Comparison of ENCODE assay signal across 15 cellular contexts in the genomic region with DNA sequence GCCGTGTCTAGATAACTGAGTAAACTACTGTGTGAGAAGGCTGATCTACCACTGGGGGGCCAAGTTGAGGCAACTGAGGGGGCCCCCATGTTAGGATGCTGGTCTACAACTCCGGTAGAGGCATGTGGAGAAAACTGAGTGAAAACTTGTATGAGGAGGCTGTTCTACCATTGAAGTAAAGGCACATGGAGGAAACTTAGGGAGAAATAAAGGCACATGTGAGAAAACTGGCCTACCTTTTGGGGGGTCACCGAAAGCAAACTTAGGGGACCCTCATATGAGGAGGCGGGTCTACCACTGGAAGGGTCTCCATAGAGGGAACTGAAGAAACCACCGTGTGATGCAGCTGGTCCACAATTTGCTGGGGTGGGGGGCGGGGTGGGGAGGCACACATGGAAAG.
DNase-seq lines count a peak whose midpoint lies in the region; ATAC-seq and TF ChIP-seq lines count a peak whose summit lies in the region.
"Had no signal": no experiment of that assay in that cellular context is flagged by ENCODE, and none has a peak within 500 bp of the region (broad histone marks: within the 10 kb centered on the region; RNA-seq: fewer than 3 reads in every experiment).

No MANE protein-coding gene starts in this region.

- no peak overlapping the region for H3K27ac Mint-ChIP-seq in activated CD8-positive, alpha-beta memory T cell treated with anti-CD3 and anti-CD28 coated beads, Interleukin-2, amount 10 ng/mL, durations not matched to agents 7 days and 5 days
- no peak overlapping the region for H3K27ac Mint-ChIP-seq in endodermal cell
- H3K27ac Mint-ChIP-seq: B cell; CD8-positive, alpha-beta T cell had no signal

- H3K36me3 ChIP-seq in endodermal cell (ENCODE audit: control insufficient read depth, insufficient read depth, low read length) (no peaks in the 10 kb centered on the region), spleen (no peaks in the 10 kb centered on the region)
- H3K36me3 ChIP-seq: BLaER1 treated with 17β-estradiol and CSF1 and Interleukin-3, amounts not matched to agents 10 nM and 100 nM had no signal

- H3K9ac ChIP-seq in endodermal cell (ENCODE audit: extremely low read depth, low read length, poor library complexity, severe bottlenecking) = no peak overlapping the region
- H3K9ac ChIP-seq: BLaER1 treated with 17β-estradiol and CSF1 and Interleukin-3, amounts not matched to agents 10 nM and 100 nM had no signal

- H3K4me3 Mint-ChIP-seq in activated CD8-positive, alpha-beta memory T cell treated with anti-CD3 and anti-CD28 coated beads, Interleukin-2, amount 10 ng/mL, durations not matched to agents 7 days and 5 days = no peak overlapping the region
- H3K4me3 Mint-ChIP-seq in endodermal cell = no peak overlapping the region
- H3K4me3 Mint-ChIP-seq: B cell; CD8-positive, alpha-beta T cell; H9 had no signal

- intact Hi-C loops in spleen (cut with DNase I; ENCODE audit: low total_unique reads) = no loop called here

- H3K9me3 ChIP-seq in endodermal cell (ENCODE audit: control insufficient read depth, low read length) (no peaks in the 10 kb centered on the region), spleen (peaks cover 0 to 45% (median 0%) of the 10 kb centered on the region in 8 donors)

- no peaks in the 10 kb centered on the region for H3K4me1 Mint-ChIP-seq in activated CD8-positive, alpha-beta memory T cell treated with anti-CD3 and anti-CD28 coated beads, Interleukin-2, amount 10 ng/mL, durations not matched to agents 7 days and 5 days
- no peaks in the 10 kb centered on the region for H3K4me1 Mint-ChIP-seq in endodermal cell
- H3K4me1 Mint-ChIP-seq: B cell had no signal

- H3K27ac ChIP-seq in endodermal cell (ENCODE audit: low read depth, low read length) = no peak overlapping the region
- no peak overlapping the region for H3K27ac ChIP-seq in spleen
- H3K27ac ChIP-seq: BLaER1 treated with 17β-estradiol and CSF1 and Interleukin-3, amounts not matched to agents 10 nM and 100 nM had no signal

- no peak for ATAC-seq in activated CD8-positive, alpha-beta memory T cell treated with anti-CD3 and anti-CD28 coated beads, Interleukin-2, amount 10 ng/mL, durations not matched to agents 7 days and 5 days
- ATAC-seq: CD8-positive, alpha-beta T cell; GM12878 had no signal

- peak; percentile 14 for DNase-seq in activated CD8-positive, alpha-beta memory T cell treated with anti-CD3 and anti-CD28 coated beads, Interleukin-2, amount 10 ng/mL, durations not matched to agents 7 days and 5 days
- no peak for DNase-seq in activated CD8-positive, alpha-beta memory T cell treated with anti-CD3 and anti-CD28 coated beads, Interleukin-2, amount 50 U/mL, for 4 hours
- peak; percentile 17 for DNase-seq in endodermal cell
- DNase-seq in spleen = peak; percentile 14
- DNase-seq in dedifferentiated amniotic fluid mesenchymal stem cell (ENCODE audit: extremely low spot score) = no peak
- no peak for DNase-seq in stimulated activated CD4-positive, alpha-beta T cell treated with anti-CD3 and anti-CD28 coated beads, Interleukin-2, amount 100 ng/mL, for 48 hours
- no peak for DNase-seq in NCI-H526 treated with DMSO at 0.1 percent for 48 hours (lab: John Stamatoyannopoulos, UW)
- DNase-seq: Calu3; CD8-positive, alpha-beta T cell; DMS79 treated with DMSO at 0.1 percent for 48 hours; GF-D8; H9 had no signal

- H3K4me1 ChIP-seq in endodermal cell (ENCODE audit: control insufficient read depth, insufficient read depth, low read length) (no peaks in the 10 kb centered on the region), spleen (no peaks in the 10 kb centered on the region)
- H3K4me1 ChIP-seq: BLaER1 treated with 17β-estradiol and CSF1 and Interleukin-3, amounts not matched to agents 10 nM and 100 nM had no signal

- WGBS in endodermal cell (ENCODE audit: insufficient coverage in 1 of 2, insufficient read length in 1 of 2), 2 experiments = 91 to 100% methylated on average over 2 to 6 of the region's 6 CpGs
- 88 to 96% (median 94%) methylated on average over 6 of the region's 6 CpGs for WGBS in spleen, 5 donors

- H3K4me3 ChIP-seq in endodermal cell (ENCODE audit: low read length) = no peak overlapping the region
- no peak overlapping the region for H3K4me3 ChIP-seq in spleen
- H3K4me3 ChIP-seq: BLaER1 treated with 17β-estradiol and CSF1 and Interleukin-3, amounts not matched to agents 10 nM and 100 nM; GM12878 had no signal

- H3K9me3 Mint-ChIP-seq in activated CD8-positive, alpha-beta memory T cell treated with anti-CD3 and anti-CD28 coated beads, Interleukin-2, amount 10 ng/mL, durations not matched to agents 7 days and 5 days (ENCODE audit: low read depth) = peaks cover 11% of the 10 kb centered on the region
- peaks cover 5% of the 10 kb centered on the region for H3K9me3 Mint-ChIP-seq in endodermal cell

- no peaks in the 10 kb centered on the region for H3K27me3 Mint-ChIP-seq in activated CD8-positive, alpha-beta memory T cell treated with anti-CD3 and anti-CD28 coated beads, Interleukin-2, amount 10 ng/mL, durations not matched to agents 7 days and 5 days
- peaks cover 42% of the 10 kb centered on the region for H3K27me3 Mint-ChIP-seq in endodermal cell (ENCODE audit: insufficient read depth)

- H3K36me3 Mint-ChIP-seq in activated CD8-positive, alpha-beta memory T cell treated with anti-CD3 and anti-CD28 coated beads, Interleukin-2, amount 10 ng/mL, durations not matched to agents 7 days and 5 days = no peaks in the 10 kb centered on the region
- no peaks in the 10 kb centered on the region for H3K36me3 Mint-ChIP-seq in endodermal cell (ENCODE audit: low read depth)
- H3K36me3 Mint-ChIP-seq: CD8-positive, alpha-beta T cell had no signal

- no peak for TF ChIP-seq POLR2A in spleen (IDR thresholded peaks at IDR 0.05)

- CTCF ChIA-PET in activated CD8-positive, alpha-beta memory T cell treated with anti-CD3 and anti-CD28 coated beads, Interleukin-2, amount 10 ng/mL, durations not matched to agents 7 days and 5 days (lab: Charles Lee) = no interaction called here

- H3K27me3 ChIP-seq in endodermal cell (ENCODE audit: control insufficient read depth, insufficient read depth, low read length, poor library complexity, severe bottlenecking) (peaks cover 4% of the 10 kb centered on the region), spleen (replicated peaks in 1 of 7) (peaks cover 0 to 4% (median 0%) of the 10 kb centered on the region in 7 donors)
- H3K27me3 ChIP-seq: BLaER1 treated with 17β-estradiol and CSF1 and Interleukin-3, amounts not matched to agents 10 nM and 100 nM had no signal

- TF ChIP-seq CTCF in endodermal cell (conservative IDR thresholded peaks at IDR 0.05) (no peak), spleen (IDR thresholded peaks at IDR 0.05 in 8 of 11, conservative IDR thresholded peaks at IDR 0.05 in 3 of 11) (no peak)

Comparison
In these comparisons a context has a peak if more than half of its experiments do, and no peak if none do; other contexts are left out.
1. DNase-seq: peak in activated CD8-positive, alpha-beta memory T cell treated with anti-CD3 and anti-CD28 coated beads, Interleukin-2, amount 10 ng/mL, durations not matched to agents 7 days and 5 days (single experiment), endodermal cell (single experiment) and spleen (single experiment); none in activated CD8-positive, alpha-beta memory T cell treated with anti-CD3 and anti-CD28 coated beads, Interleukin-2, amount 50 U/mL, for 4 hours (single experiment), dedifferentiated amniotic fluid mesenchymal stem cell (single experiment), stimulated activated CD4-positive, alpha-beta T cell treated with anti-CD3 and anti-CD28 coated beads, Interleukin-2, amount 100 ng/mL, for 48 hours (0 of 2) and NCI-H526 treated with DMSO at 0.1 percent for 48 hours (single experiment).